Comparison of ENCODE assay signal across 28 cellular contexts in genomic region chr2:39597309-39597708, GRCh38.
"Had no signal": no experiment of that assay in that cellular context is flagged by ENCODE, and none has a peak within 500 bp of the region (broad histone marks: within the 10 kb centered on the region; RNA-seq: fewer than 3 reads in every experiment).

No MANE protein-coding gene starts in this region.

- H3K79me2 ChIP-seq: parathyroid adenoma had no signal

- H3K4me2 ChIP-seq: neural progenitor cell, smooth muscle cell had no signal

- H3K4me3 ChIP-seq: neural progenitor cell, ovary, psoas muscle, skin epidermis, smooth muscle cell, spleen, suprapubic skin, testis, tibial artery, transverse colon, upper lobe of right lung, uterus had no signal

- ATAC-seq: natural killer cell; psoas muscle; right cardiac atrium; sciatic nerve; stimulated activated memory B cell treated with anti-CD40 and anti-IgM and Interleukin-4, amounts not matched to agents 10 μg/mL and 1 μg/mL and 100 μg/mL, for 72 hours; stimulated activated naive CD8-positive, alpha-beta T cell treated with anti-CD3 and anti-CD28 coated beads, Interleukin-15, amount 100 ng/mL, for 72 hours; stimulated activated naive CD8-positive, alpha-beta T cell treated with anti-CD3 and anti-CD28 coated beads, Interleukin-15, Interleukin-2, amounts not matched to agents 100 U/mL and 50 U/mL, for 24 hours; upper lobe of right lung had no signal

- DNase-seq: natural killer cell; occipital lobe; ovary; posterior cingulate gyrus; psoas muscle; right cardiac atrium; spleen; stimulated activated CD4-positive, alpha-beta T cell treated with anti-CD3 and anti-CD28 coated beads, Interleukin-12 subunit alpha, Interleukin-12 subunit beta, amount 100 ng/mL, for 4 hours; stimulated activated CD4-positive, alpha-beta T cell treated with anti-CD3 and anti-CD28 coated beads, Interleukin-1b, Interleukin-23, amount 100 ng/mL, for 48 hours; stimulated activated CD4-positive, alpha-beta T cell treated with anti-CD3 and anti-CD28 coated beads, Interleukin-4, amount 100 ng/mL, for 1 hour; stimulated activated CD4-positive, alpha-beta T cell treated with anti-CD3 and anti-CD28 coated beads, Interleukin-4, amount 100 ng/mL, for 4 hours; stimulated activated CD8-positive, alpha-beta memory T cell treated with anti-CD3 and anti-CD28 coated beads, Interleukin-4, amount 100 ng/mL, for 48 hours; stimulated activated naive CD4-positive, alpha-beta T cell; stimulated activated naive CD8-positive, alpha-beta T cell treated with anti-CD3 and anti-CD28 coated beads, Interleukin-15, amount 100 ng/mL, for 72 hours; stimulated activated naive CD8-positive, alpha-beta T cell treated with anti-CD3 and anti-CD28 coated beads, Interleukin-15, Interleukin-2, amounts not matched to agents 100 U/mL and 50 U/mL, for 24 hours; substantia nigra; testis; tibial artery; transverse colon; upper lobe of right lung; uterus had no signal

- H3K9ac ChIP-seq: neural progenitor cell, parathyroid adenoma had no signal

- H3K27ac ChIP-seq: neural progenitor cell, ovary, parathyroid adenoma, psoas muscle, skin epidermis, spleen, suprapubic skin, testis, tibial artery, transverse colon, upper lobe of right lung, uterus had no signal

- H2AFZ ChIP-seq: neural progenitor cell, parathyroid adenoma had no signal

- H3K9me3 ChIP-seq: ovary, psoas muscle, spleen, suprapubic skin, testis, tibial artery, transverse colon, upper lobe of right lung, uterus had no signal

- H3K4me1 ChIP-seq: neural progenitor cell, parathyroid adenoma, spleen, suprapubic skin, testis, transverse colon, upper lobe of right lung, uterus had no signal

- H3K27me3 ChIP-seq: neural progenitor cell, ovary, spleen, suprapubic skin, testis, tibial artery, transverse colon, upper lobe of right lung, uterus had no signal

- H3K36me3 ChIP-seq: neural progenitor cell, ovary, spleen, suprapubic skin, tibial artery, transverse colon, upper lobe of right lung, uterus had no signal
